In genomic region chr2:96320326-96321229, GRCh38 we compare ENCODE assay signal across 8 cellular contexts. TPM values are rescaled to one million over a fixed set of nuclear protein-coding genes. Genes with fewer than 3 reads are reported as not detected.
DNase-seq lines count a peak whose midpoint lies in the region; ATAC-seq and TF ChIP-seq lines count a peak whose summit lies in the region.

No MANE protein-coding gene starts in this region.

- no peak for ATAC-seq in HG02870 (IDR thresholded peaks at IDR 0.05; ENCODE audit: unreplicated experiment)

- H3K9me3 Mint-ChIP-seq in chondrocyte (ENCODE audit: low read depth) (no peaks in the 10 kb centered on the region), nephron progenitor cell (no peaks in the 10 kb centered on the region)

- H3K27ac Mint-ChIP-seq in chondrocyte (ENCODE audit: unreplicated experiment) (no peak overlapping the region), nephron progenitor cell (no peak overlapping the region)

- peak overlapping the region; percentile 64 for H3K27ac ChIP-seq in KOPT-K1 (ENCODE audit: low read depth, low read length, poor library complexity, severe bottlenecking)

- DNase-seq in GM12865 (ENCODE audit: low read depth) (no peak), chondrocyte (ENCODE audit: low spot score) (no peak), nephron progenitor cell (no peak), SK-N-DZ (ENCODE audit: low spot score) (no peak), UCSD-AML1 (lab: John Stamatoyannopoulos, UW; ENCODE audit: unreplicated experiment) (no peak)
- no peak for DNase-seq in stimulated activated CD4-positive, alpha-beta T cell treated with anti-CD3 and anti-CD28 coated beads, Interleukin-4, amount 100 ng/mL, for 4 hours

- no peak for TF ChIP-seq CTCF in GM12865 (IDR thresholded peaks at IDR 0.05; ENCODE audit: insufficient read depth, low read depth, low read length, missing control alignments)
- no peak for TF ChIP-seq CTCF in chondrocyte (IDR thresholded peaks at IDR 0.05)
- TF ChIP-seq CTCF in nephron progenitor cell (IDR thresholded peaks at IDR 0.05) = no peak

- H3K36me3 ChIP-seq in KOPT-K1 (ENCODE audit: insufficient read depth, low read length) = no peaks in the 10 kb centered on the region

- H3K4me3 Mint-ChIP-seq in chondrocyte (ENCODE audit: unreplicated experiment) (peak overlapping the region; percentile 85), nephron progenitor cell (peak overlapping the region; percentile 78)

- H3K4me1 Mint-ChIP-seq in chondrocyte (ENCODE audit: low read depth) (peaks cover 25% of the 10 kb centered on the region), nephron progenitor cell (peaks cover 39% of the 10 kb centered on the region)

- H3K4me3 ChIP-seq in GM12865 (ENCODE audit: low read depth, low read length) = peak overlapping the region; percentile 84

- H3K9me3 ChIP-seq in KOPT-K1 (ENCODE audit: insufficient read depth, low read length, poor library complexity, severe bottlenecking) = no peaks in the 10 kb centered on the region

- H3K27me3 Mint-ChIP-seq in chondrocyte (ENCODE audit: low read depth) (peaks cover 17% of the 10 kb centered on the region), nephron progenitor cell (ENCODE audit: low read depth, poor library complexity) (peaks cover 73% of the 10 kb centered on the region)

- H3K36me3 Mint-ChIP-seq in chondrocyte (ENCODE audit: low read depth) (no peaks in the 10 kb centered on the region), nephron progenitor cell (ENCODE audit: low read depth) (no peaks in the 10 kb centered on the region)

RNA-seq across cellular contexts. Expression of gene ITPRIPL1, which starts 4.5 kb away (rescaled TPM):
- total RNA-seq in chondrocyte = 0.63 to 3.2 TPM (median 2.8 TPM) in 3 replicates
- 34.4 and 44.3 TPM in 2 replicates for polyA plus RNA-seq in SK-N-DZ (2014; cell fraction: cytosol; rRNA removed)
- polyA plus RNA-seq in SK-N-DZ (2014; cell fraction: nucleus; rRNA removed) = 23.5 and 26.4 TPM in 2 replicates

RNA-seq across cellular contexts. Expression of gene NCAPH, which starts 15.0 kb away (rescaled TPM):
- 3.7 to 5.4 TPM (median 5.2 TPM) in 3 replicates for total RNA-seq in chondrocyte
- polyA plus RNA-seq in SK-N-DZ (2014; cell fraction: cytosol; rRNA removed) = 64.3 and 69.5 TPM in 2 replicates
- 54.5 and 58.5 TPM in 2 replicates for polyA plus RNA-seq in SK-N-DZ (2014; cell fraction: nucleus; rRNA removed)

RNA-seq across cellular contexts. Expression of gene SNRNP200, which starts 15.2 kb away (rescaled TPM):
- total RNA-seq in chondrocyte = 77.8 to 101 TPM (median 82.6 TPM) in 3 replicates
- 97.2 and 106 TPM in 2 replicates for polyA plus RNA-seq in SK-N-DZ (2014; cell fraction: cytosol; rRNA removed)
- 172 and 277 TPM in 2 replicates for polyA plus RNA-seq in SK-N-DZ (2014; cell fraction: nucleus; rRNA removed)

RNA-seq across cellular contexts. Expression of gene CIAO1, which starts 54.6 kb away (rescaled TPM):
- total RNA-seq in chondrocyte = 37.5 to 46.9 TPM (median 39.7 TPM) in 3 replicates
- polyA plus RNA-seq in SK-N-DZ (2014; cell fraction: cytosol; rRNA removed) = 166 and 222 TPM in 2 replicates
- 169 and 171 TPM in 2 replicates for polyA plus RNA-seq in SK-N-DZ (2014; cell fraction: nucleus; rRNA removed)

RNA-seq across cellular contexts. Expression of gene TMEM127, which starts 54.8 kb away (rescaled TPM):
- total RNA-seq in chondrocyte = 43.9 to 54.4 TPM (median 52.5 TPM) in 3 replicates
- polyA plus RNA-seq in SK-N-DZ (2014; cell fraction: cytosol; rRNA removed) = 9.7 and 12.1 TPM in 2 replicates
- 3.7 and 7.4 TPM in 2 replicates for polyA plus RNA-seq in SK-N-DZ (2014; cell fraction: nucleus; rRNA removed)
